ENCODE assay signal across 6 cellular contexts in genomic region chr7:100867796-100868485, GRCh38. TPM values are rescaled to one million over a fixed set of nuclear protein-coding genes. Genes with fewer than 3 reads are reported as not detected.
DNase-seq lines count a peak whose midpoint lies in the region; FAIRE-seq and TF ChIP-seq lines count a peak whose summit lies in the region.

No MANE protein-coding gene starts in this region.

- no peaks in the 10 kb centered on the region for H3K27me3 Mint-ChIP-seq in Calu3 (ENCODE audit: unreplicated experiment)
- H3K27me3 Mint-ChIP-seq in activated CD4-positive, alpha-beta memory T cell treated with anti-CD3 and anti-CD28 coated beads, Interleukin-2, amount 10 ng/mL, durations not matched to agents 7 days and 5 days, result no peaks in the 10 kb centered on the region

- peak overlapping the region; percentile 79 for H3K4me3 Mint-ChIP-seq in Calu3 (ENCODE audit: low read depth, unreplicated experiment)
- peak overlapping the region; percentile 89 for H3K4me3 Mint-ChIP-seq in activated CD4-positive, alpha-beta memory T cell treated with anti-CD3 and anti-CD28 coated beads, Interleukin-2, amount 10 ng/mL, durations not matched to agents 7 days and 5 days

- TF ChIP-seq CTCF in Calu3 (IDR thresholded peaks at IDR 0.05; ENCODE audit: unreplicated experiment) (no peak), lower leg skin (IDR thresholded peaks at IDR 0.05) (no peak)

- intact Hi-C loops in Calu3 (cut with micrococcal nuclease; ENCODE audit: unreplicated experiment), result no loop called here
- intact Hi-C loops in lower leg skin (cut with DNase I; ENCODE audit: low total_unique reads), result no loop called here

- FAIRE-seq in H54 (lab: Jason Lieb, UNC), result no peak

- H3K36me3 Mint-ChIP-seq in Calu3 (ENCODE audit: insufficient read depth, unreplicated experiment), result peaks cover 50% of the 10 kb centered on the region
- peaks cover 29% of the 10 kb centered on the region for H3K36me3 Mint-ChIP-seq in activated CD4-positive, alpha-beta memory T cell treated with anti-CD3 and anti-CD28 coated beads, Interleukin-2, amount 10 ng/mL, durations not matched to agents 7 days and 5 days (ENCODE audit: low read depth)

- WGBS in lower leg skin, 2 donors, result 12 to 13% methylated on average over 22 to 24 of the region's 25 CpGs

- BruUV-seq in Calu3 (replicated peaks; lab: Mats Ljungman, UMichigan), result no TSS peak

- POLR2A ChIA-PET in activated CD4-positive, alpha-beta memory T cell treated with anti-CD3 and anti-CD28 coated beads, Interleukin-2, amount 10 ng/mL, durations not matched to agents 7 days and 5 days (lab: Charles Lee), result interaction anchor here (1.6 kb wide), 1 partner anchor 7 kb away, joined by 8 read pairs; the partner anchor contains the start of gene SRRT

- peak overlapping the region; percentile 91 for H3K27ac Mint-ChIP-seq in Calu3 (ENCODE audit: unreplicated experiment)
- H3K27ac Mint-ChIP-seq in activated CD4-positive, alpha-beta memory T cell treated with anti-CD3 and anti-CD28 coated beads, Interleukin-2, amount 10 ng/mL, durations not matched to agents 7 days and 5 days, result peak overlapping the region; percentile 79

- no peak for TF ChIP-seq POLR2A in lower leg skin (IDR thresholded peaks at IDR 0.05)
- TF ChIP-seq POLR2A in H54 (IDR thresholded peaks at IDR 0.05; ENCODE audit: low read depth, low read length), result no peak

- no peaks in the 10 kb centered on the region for H3K4me1 Mint-ChIP-seq in Calu3 (ENCODE audit: low read depth, unreplicated experiment)
- H3K4me1 Mint-ChIP-seq in activated CD4-positive, alpha-beta memory T cell treated with anti-CD3 and anti-CD28 coated beads, Interleukin-2, amount 10 ng/mL, durations not matched to agents 7 days and 5 days, result peaks cover 26% of the 10 kb centered on the region

- DNase-seq in Calu3 (no peak), lower leg skin (ENCODE audit: low spot score in 2 of 2) (peak; percentile 40 to 90), inferior parietal cortex (ENCODE audit: extremely low spot score) (no peak), H54 (ENCODE audit: insufficient read length, low spot score) (no peak), NCI-H774 (lab: John Stamatoyannopoulos, UW) (no peak)
- no peak for DNase-seq in activated CD4-positive, alpha-beta memory T cell treated with anti-CD3 and anti-CD28 coated beads, Interleukin-2, amount 10 ng/mL, durations not matched to agents 7 days and 5 days

- H3K9me3 Mint-ChIP-seq in Calu3 (ENCODE audit: low read depth, unreplicated experiment), result no peaks in the 10 kb centered on the region
- no peaks in the 10 kb centered on the region for H3K9me3 Mint-ChIP-seq in activated CD4-positive, alpha-beta memory T cell treated with anti-CD3 and anti-CD28 coated beads, Interleukin-2, amount 10 ng/mL, durations not matched to agents 7 days and 5 days

- CTCF ChIA-PET in Calu3 (lab: Charles Lee), result no interaction called here
- CTCF ChIA-PET in activated CD4-positive, alpha-beta memory T cell treated with anti-CD3 and anti-CD28 coated beads, Interleukin-2, amount 10 ng/mL, durations not matched to agents 7 days and 5 days (lab: Charles Lee), result no interaction called here

- peak overlapping the region; percentile 63 for H3K4me3 ChIP-seq in lower leg skin (ENCODE audit: low read depth, poor library complexity, severe bottlenecking)

RNA-seq across cellular contexts. Expression of gene TRIP6, which starts 0.8 kb away (rescaled TPM):
- total RNA-seq in Calu3 (2022) (50.0 and 63.5 TPM in 2 replicates), lower leg skin (10 to 100 TPM; 71.8 to 88.7 (median 81.0) TPM)
- 10 to 100 TPM; 28.9 to 30.1 TPM for total RNA-seq in activated CD4-positive, alpha-beta memory T cell treated with anti-CD3 and anti-CD28 coated beads, Interleukin-2, amount 10 ng/mL, durations not matched to agents 7 days and 5 days

RNA-seq across cellular contexts. Expression of gene SRRT, which starts 7.0 kb away (rescaled TPM):
- 151 and 157 TPM in 2 replicates for total RNA-seq in Calu3 (2022)
- 100 to 1,000 TPM; 202 to 205 TPM for total RNA-seq in activated CD4-positive, alpha-beta memory T cell treated with anti-CD3 and anti-CD28 coated beads, Interleukin-2, amount 10 ng/mL, durations not matched to agents 7 days and 5 days
- 100 to 1,000 TPM in 2 of 4 donors, 10 to 100 TPM in 2; 73.3 to 129 (median 107) TPM for total RNA-seq in lower leg skin

RNA-seq across cellular contexts. Expression of gene SLC12A9, which starts 15.4 kb away (rescaled TPM):
- total RNA-seq in Calu3 (2022), result 29.9 and 36.6 TPM in 2 replicates
- total RNA-seq in activated CD4-positive, alpha-beta memory T cell treated with anti-CD3 and anti-CD28 coated beads, Interleukin-2, amount 10 ng/mL, durations not matched to agents 7 days and 5 days, result 10 to 100 TPM; 34.0 to 36.3 TPM
- 10 to 100 TPM; 14.0 to 32.9 (median 21.8) TPM for total RNA-seq in lower leg skin

RNA-seq across cellular contexts. Expression of gene UFSP1, which starts 21.6 kb away (rescaled TPM):
- total RNA-seq in Calu3 (2022) (3.3 and 4.2 TPM in 2 replicates), lower leg skin (1 to 10 TPM; 3.9 to 6.1 (median 5.2) TPM)
- total RNA-seq in activated CD4-positive, alpha-beta memory T cell treated with anti-CD3 and anti-CD28 coated beads, Interleukin-2, amount 10 ng/mL, durations not matched to agents 7 days and 5 days, result 1 to 10 TPM; 2.1 to 3.0 TPM

RNA-seq across cellular contexts. Expression of gene ACHE, which starts 27.7 kb away (rescaled TPM):
- 3.2 and 11.3 TPM in 2 replicates for total RNA-seq in Calu3 (2022)
- under 1 TPM in 1 of 2 experiments, not detected in 1; 0.13 TPM for total RNA-seq in activated CD4-positive, alpha-beta memory T cell treated with anti-CD3 and anti-CD28 coated beads, Interleukin-2, amount 10 ng/mL, durations not matched to agents 7 days and 5 days
- total RNA-seq in lower leg skin, result 1 to 10 TPM in 2 of 4 donors, under 1 TPM in 1, not detected in 1; 0.88 to 2.7 (median 1.1) TPM

Comparison
In these comparisons a context has a peak if more than half of its experiments do, and no peak if none do; other contexts are left out.
1. DNase-seq: peak in lower leg skin (2 of 2); none in Calu3 (single experiment), activated CD4-positive, alpha-beta memory T cell treated with anti-CD3 and anti-CD28 coated beads, Interleukin-2, amount 10 ng/mL, durations not matched to agents 7 days and 5 days (single experiment), inferior parietal cortex (single experiment), H54 (single experiment) and NCI-H774 (single experiment).